Comparison of ENCODE assay signal across 16 cellular contexts in genomic region chr1:100769906-100770646, GRCh38. TPM values are rescaled to one million over a fixed set of nuclear protein-coding genes. Genes with fewer than 3 reads are reported as not detected.
DNase-seq lines count a peak whose midpoint lies in the region; ATAC-seq and TF ChIP-seq lines count a peak whose summit lies in the region.
"Had no signal": no experiment of that assay in that cellular context is flagged by ENCODE, and none has a peak within 500 bp of the region (broad histone marks: within the 10 kb centered on the region; RNA-seq: fewer than 3 reads in every experiment).

No MANE protein-coding gene starts in this region.

- peak; percentile 22 for DNase-seq in left cardiac atrium
- no peak for DNase-seq in cardiac septum (ENCODE audit: low spot score)
- peak; percentile 20 for DNase-seq in dedifferentiated amniotic fluid mesenchymal stem cell (ENCODE audit: extremely low spot score)
- peak; percentile 12 for DNase-seq in mesenchymal stem cell
- DNase-seq in stimulated activated naive B cell treated with anti-CD40 and anti-IgM and Interleukin-4, amounts not matched to agents 10 μg/mL and 1 μg/mL and 100 μg/mL, for 72 hours, result no peak
- DNase-seq in mammary epithelial cell, result no peak
- DNase-seq in activated CD4-positive, alpha-beta T cell treated with anti-CD3 and anti-CD28 coated beads for 4 hours, result no peak
- DNase-seq in NOMO-1 treated with dmso at 0.1 percent for 144 hours (lab: John Stamatoyannopoulos, UW; ENCODE audit: unreplicated experiment), result no peak
- DNase-seq: 8988T, DMS 273 treated with DMSO at 0.1 percent for 48 hours, H7, NCI-H146, NCI-H2081 treated with DMSO at 0.1 percent for 48 hours, NCI-H524 treated with DMSO at 0.1 percent for 48 hours had no signal

- no TSS peak for BruUV-seq in mammary epithelial cell (replicated peaks; lab: Mats Ljungman, UMichigan)

- H3K36me3 ChIP-seq in mesenchymal stem cell (ENCODE audit: control insufficient read depth in 1 of 2, insufficient read depth in 2 of 2, low read depth in 1 of 2, low read length in 2 of 2) (no peaks in the 10 kb centered on the region), mammary epithelial cell (ENCODE audit: insufficient read depth, low read length) (no peaks in the 10 kb centered on the region)
- H3K36me3 ChIP-seq: BLaER1 treated with 17β-estradiol and CSF1 and Interleukin-3, amounts not matched to agents 10 nM and 100 nM had no signal

- no peak overlapping the region for H2BK12ac ChIP-seq in mesenchymal stem cell (ENCODE audit: low read length in 2 of 2)

- H2AFZ ChIP-seq in mesenchymal stem cell (ENCODE audit: low read depth, low read length), result no peak overlapping the region
- H2AFZ ChIP-seq in mammary epithelial cell (ENCODE audit: low read depth, low read length), result no peak overlapping the region

- no peaks in the 10 kb centered on the region for H3K79me2 ChIP-seq in mammary epithelial cell (ENCODE audit: insufficient read depth, low read length)

- H3K23ac ChIP-seq in mesenchymal stem cell (ENCODE audit: low read length in 2 of 2), result no peak overlapping the region

- no peak overlapping the region for H3K9ac ChIP-seq in mesenchymal stem cell (ENCODE audit: low read length)
- H3K9ac ChIP-seq in mammary epithelial cell (ENCODE audit: insufficient read depth, low read length), result no peak overlapping the region
- H3K9ac ChIP-seq: BLaER1 treated with 17β-estradiol and CSF1 and Interleukin-3, amounts not matched to agents 10 nM and 100 nM had no signal

- H2BK120ac ChIP-seq in mesenchymal stem cell (ENCODE audit: low read depth, low read length), result no peak overlapping the region

- no peaks in the 10 kb centered on the region for H3K4me1 Mint-ChIP-seq in stimulated activated naive B cell treated with anti-CD40 and anti-IgM and Interleukin-4, amounts not matched to agents 10 μg/mL and 1 μg/mL and 100 μg/mL, for 72 hours

- H3K27me3 ChIP-seq in mesenchymal stem cell (ENCODE audit: control insufficient read depth in 1 of 2, insufficient read depth in 1 of 2, low read length in 2 of 2), result no peaks in the 10 kb centered on the region
- H3K27me3 ChIP-seq in mammary epithelial cell (ENCODE audit: insufficient read depth, low read length), result no peaks in the 10 kb centered on the region
- H3K27me3 ChIP-seq: BLaER1 treated with 17β-estradiol and CSF1 and Interleukin-3, amounts not matched to agents 10 nM and 100 nM had no signal

- no peak overlapping the region for H2AK5ac ChIP-seq in mesenchymal stem cell (ENCODE audit: low read length, severe bottlenecking)

- no peak overlapping the region for H3K14ac ChIP-seq in mesenchymal stem cell (ENCODE audit: low read length in 2 of 2)

- CTCF ChIA-PET in mammary epithelial cell (lab: Charles Lee; ENCODE audit: low non-redundant PET), result no interaction called here

- no peak overlapping the region for H4K91ac ChIP-seq in mesenchymal stem cell (ENCODE audit: low read length)

- ATAC-seq in left cardiac atrium, result no peak
- ATAC-seq in stimulated activated naive B cell treated with anti-CD40 and anti-IgM and Interleukin-4, amounts not matched to agents 10 μg/mL and 1 μg/mL and 100 μg/mL, for 72 hours (replicated peaks), result no peak
- ATAC-seq: HepG2 had no signal

- H3K4me3 Mint-ChIP-seq in stimulated activated naive B cell treated with anti-CD40 and anti-IgM and Interleukin-4, amounts not matched to agents 10 μg/mL and 1 μg/mL and 100 μg/mL, for 72 hours, result no peak overlapping the region

- H3K9me3 Mint-ChIP-seq in stimulated activated naive B cell treated with anti-CD40 and anti-IgM and Interleukin-4, amounts not matched to agents 10 μg/mL and 1 μg/mL and 100 μg/mL, for 72 hours, result peaks cover 0 to 1% of the 10 kb centered on the region in 2 donors

- intact Hi-C loops in left cardiac atrium (cut with DNase I), result no loop called here
- intact Hi-C loops in cardiac septum (cut with DNase I), result no loop called here
- intact Hi-C loops in mammary epithelial cell (cut with micrococcal nuclease), result no loop called here

- no peak overlapping the region for H3K27ac Mint-ChIP-seq in stimulated activated naive B cell treated with anti-CD40 and anti-IgM and Interleukin-4, amounts not matched to agents 10 μg/mL and 1 μg/mL and 100 μg/mL, for 72 hours

- in situ Hi-C loops in mammary epithelial cell (cut with MboI; ENCODE audit: low sequenced_read_pairs in 2 of 2), result no loop called here

- no peaks in the 10 kb centered on the region for H4K20me1 ChIP-seq in mammary epithelial cell (ENCODE audit: insufficient read depth, low read length)
- H4K20me1 ChIP-seq: BLaER1 treated with 17β-estradiol and CSF1 and Interleukin-3, amounts not matched to agents 10 nM and 100 nM had no signal

- H3K4me1 ChIP-seq in mesenchymal stem cell (ENCODE audit: control insufficient read depth, insufficient read depth, low read depth, low read length) (no peaks in the 10 kb centered on the region), mammary epithelial cell (ENCODE audit: insufficient read depth, low read length) (peaks cover 3% of the 10 kb centered on the region)

- H3K4me3 ChIP-seq in mesenchymal stem cell (ENCODE audit: insufficient read depth in 1 of 2, low read depth in 1 of 2, low read length in 2 of 2), result no peak overlapping the region
- H3K4me3 ChIP-seq in mammary epithelial cell (replicated peaks in 1 of 3; ENCODE audit: insufficient read depth in 1 of 3, low read depth in 2 of 3, low read length in 3 of 3), result no peak overlapping the region
- H3K4me3 ChIP-seq: BLaER1 treated with 17β-estradiol and CSF1 and Interleukin-3, amounts not matched to agents 10 nM and 100 nM had no signal

- H3K27ac ChIP-seq in mesenchymal stem cell (ENCODE audit: low read length, poor library complexity, severe bottlenecking), result no peak overlapping the region
- no peak overlapping the region for H3K27ac ChIP-seq in mammary epithelial cell (ENCODE audit: insufficient read depth, low read depth, low read length)

- no peak overlapping the region for H3K18ac ChIP-seq in mesenchymal stem cell (ENCODE audit: low read depth in 1 of 2, low read length in 2 of 2)

- no peak overlapping the region for H3K4ac ChIP-seq in mesenchymal stem cell (ENCODE audit: low read depth in 1 of 2, low read length in 2 of 2)

- no peak overlapping the region for H4K8ac ChIP-seq in mesenchymal stem cell (ENCODE audit: low read length)

- H3K27me3 Mint-ChIP-seq in stimulated activated naive B cell treated with anti-CD40 and anti-IgM and Interleukin-4, amounts not matched to agents 10 μg/mL and 1 μg/mL and 100 μg/mL, for 72 hours, result peaks cover 0 to 4% of the 10 kb centered on the region in 2 donors

- H3K36me3 Mint-ChIP-seq in stimulated activated naive B cell treated with anti-CD40 and anti-IgM and Interleukin-4, amounts not matched to agents 10 μg/mL and 1 μg/mL and 100 μg/mL, for 72 hours, result no peaks in the 10 kb centered on the region

- H2BK5ac ChIP-seq in mesenchymal stem cell (ENCODE audit: low read depth, low read length, poor library complexity, severe bottlenecking), result no peak overlapping the region

- TF ChIP-seq CTCF in mammary epithelial cell (conservative IDR thresholded peaks at IDR 0.05 in 1 of 2, IDR thresholded peaks at IDR 0.05 in 1 of 2; ENCODE audit: extremely low read depth in 1 of 2, insufficient read depth in 1 of 2, low read depth in 1 of 2, low read length in 2 of 2), result no peak

- H3K79me1 ChIP-seq in mesenchymal stem cell (replicated peaks; ENCODE audit: low read length, poor library complexity, severe bottlenecking), result no peaks in the 10 kb centered on the region

- dilution Hi-C loops in mammary epithelial cell (cut with HindIII; ENCODE audit: low sequenced_read_pairs), result no loop called here

- H3K4me2 ChIP-seq in mesenchymal stem cell (ENCODE audit: low read length, poor library complexity, severe bottlenecking) (no peak overlapping the region), mammary epithelial cell (ENCODE audit: insufficient read depth, low read depth, low read length) (no peak overlapping the region)

- no peak overlapping the region for H2BK15ac ChIP-seq in mesenchymal stem cell (ENCODE audit: low read depth, poor library complexity, severe bottlenecking)

- H3K9me3 ChIP-seq in mesenchymal stem cell (ENCODE audit: control insufficient read depth, low read length) (no peaks in the 10 kb centered on the region), mammary epithelial cell (replicated peaks; ENCODE audit: insufficient read depth, low read length) (no peaks in the 10 kb centered on the region)
- H3K9me3 ChIP-seq: BLaER1 treated with 17β-estradiol and CSF1 and Interleukin-3, amounts not matched to agents 10 nM and 100 nM had no signal

- WGBS in mesenchymal stem cell, result 93% methylated on average over 3 of the region's 4 CpGs
- 27% methylated on average over 4 of the region's 4 CpGs for WGBS in mammary epithelial cell (ENCODE audit: low coverage, missing lambda C conversion rate)

RNA-seq across cellular contexts. Expression of gene VCAM1, which starts 50.5 kb away (rescaled TPM):
- total RNA-seq in left cardiac atrium (10 to 100 TPM in 1 of 2 donors, 1 to 10 TPM in 1; 7.6 to 10.2 TPM), cardiac septum (6.9 TPM), mammary epithelial cell (under 1 TPM in 1 of 2 donors, not detected in 1; 0.17 TPM)
- 8.5 TPM for polyA plus RNA-seq in mesenchymal stem cell (2013, experiment 1 of 2)
- polyA plus RNA-seq in mesenchymal stem cell (2013, experiment 2 of 2), result 8.7 TPM
- not detected for polyA plus RNA-seq in mammary epithelial cell
- not detected for polyA minus RNA-seq in mammary epithelial cell
- total RNA-seq: H7, HepG2 had no signal
- polyA plus RNA-seq: HepG2 had no signal

Comparison
In these comparisons a context has a peak if more than half of its experiments do, and no peak if none do; other contexts are left out.
1. DNase-seq: peak in left cardiac atrium (single experiment), dedifferentiated amniotic fluid mesenchymal stem cell (single experiment) and mesenchymal stem cell (single experiment); none in cardiac septum (single experiment), stimulated activated naive B cell treated with anti-CD40 and anti-IgM and Interleukin-4, amounts not matched to agents 10 μg/mL and 1 μg/mL and 100 μg/mL, for 72 hours (single experiment), mammary epithelial cell (single experiment), activated CD4-positive, alpha-beta T cell treated with anti-CD3 and anti-CD28 coated beads for 4 hours (0 of 2) and NOMO-1 treated with dmso at 0.1 percent for 144 hours (single experiment).